Comparison of ENCODE assay signal across 17 cellular contexts in genomic region chr6:17719323-17720041, GRCh38.
"Had no signal": no experiment of that assay in that cellular context is flagged by ENCODE, and none has a peak within 500 bp of the region (broad histone marks: within the 10 kb centered on the region; RNA-seq: fewer than 3 reads in every experiment).

No MANE protein-coding gene starts in this region.

- H3K9me3 Mint-ChIP-seq: central memory CD8-positive, alpha-beta T cell; neural progenitor cell; stimulated activated naive CD8-positive, alpha-beta T cell treated with anti-CD3 and anti-CD28 coated beads, Interleukin-15, amount 100 ng/mL, for 72 hours had no signal

- H3K4me3 ChIP-seq: body of pancreas, gastrocnemius medialis, hepatocyte, neural progenitor cell, ovary, testis, uterus had no signal

- H3K79me2 ChIP-seq: hepatocyte had no signal

- H3K9ac ChIP-seq: neural progenitor cell had no signal

- H3K9me3 ChIP-seq: body of pancreas, gastrocnemius medialis, ovary, testis, uterus had no signal

- H2AFZ ChIP-seq: hepatocyte, neural progenitor cell had no signal

- DNase-seq: activated CD4-positive, alpha-beta T cell treated with anti-CD3 and anti-CD28 coated beads, Interleukin-2, amount 50 U/mL, for 4 hours; activated CD4-positive, CD25-positive, alpha-beta regulatory T cell treated with anti-CD3 and anti-CD28 coated beads, Interleukin-2, amount 50 U/mL, for 72 hours; activated T-cell treated with anti-CD3 and anti-CD28 coated beads, Interleukin-2, amount 50 U/mL, for 1 hour; amniotic stem cell; body of pancreas; cortex of kidney; effector CD8-positive, alpha-beta T cell; gastrocnemius medialis; ovary; stimulated activated CD4-positive, alpha-beta T cell treated with anti-CD3 and anti-CD28 coated beads, Interleukin-4, amount 100 ng/mL, for 1 hour; stimulated activated naive CD8-positive, alpha-beta T cell treated with anti-CD3 and anti-CD28 coated beads, Interleukin-15, amount 100 ng/mL, for 72 hours; testis; uterus had no signal

- H3K27ac ChIP-seq: body of pancreas, gastrocnemius medialis, hepatocyte, neural progenitor cell, ovary, testis, uterus had no signal

- H3K4me3 Mint-ChIP-seq: central memory CD8-positive, alpha-beta T cell; neural progenitor cell; stimulated activated naive CD8-positive, alpha-beta T cell treated with anti-CD3 and anti-CD28 coated beads, Interleukin-15, amount 100 ng/mL, for 72 hours had no signal

- H3K4me2 ChIP-seq: hepatocyte, neural progenitor cell had no signal

- H3K4me1 ChIP-seq: body of pancreas, gastrocnemius medialis, neural progenitor cell, testis, uterus had no signal

- H3K27me3 ChIP-seq: body of pancreas, gastrocnemius medialis, hepatocyte, neural progenitor cell, ovary, testis, uterus had no signal

- H3K36me3 ChIP-seq: gastrocnemius medialis, neural progenitor cell, ovary, uterus had no signal

- H3K27me3 Mint-ChIP-seq: stimulated activated naive CD8-positive, alpha-beta T cell treated with anti-CD3 and anti-CD28 coated beads, Interleukin-15, amount 100 ng/mL, for 72 hours had no signal

- H3K27ac Mint-ChIP-seq: activated naive CD4-positive, alpha-beta T cell treated with anti-CD3 and anti-CD28 coated beads, Interleukin-2, amount 50 U/mL, for 72 hours; neural progenitor cell; stimulated activated naive CD8-positive, alpha-beta T cell treated with anti-CD3 and anti-CD28 coated beads, Interleukin-15, amount 100 ng/mL, for 72 hours had no signal

- H3K36me3 Mint-ChIP-seq: activated naive CD4-positive, alpha-beta T cell treated with anti-CD3 and anti-CD28 coated beads, Interleukin-2, amount 50 U/mL, for 72 hours; neural progenitor cell had no signal
